ENCODE assay signal across 8 cellular contexts in genomic region chr17:37650419-37651003, GRCh38. TPM values are rescaled to one million over a fixed set of nuclear protein-coding genes. Genes with fewer than 3 reads are reported as not detected.
DNase-seq lines count a peak whose midpoint lies in the region; ATAC-seq, FAIRE-seq and TF ChIP-seq lines count a peak whose summit lies in the region.

No MANE protein-coding gene starts in this region.

- H2AFZ ChIP-seq in GM12878 (ENCODE audit: control insufficient read depth, low read depth, low read length): no peak overlapping the region

- no peak for FAIRE-seq in GM12878 (lab: Jason Lieb, UNC)

- POLR2A ChIA-PET in GM12878 (lab: Charles Lee): interaction anchor here (0.6 to 0.7 kb wide), 3 partner anchors 12 to 141 kb away, joined by 3 to 7 read pairs (median 4); no protein-coding TSS in a partner anchor

- in situ Hi-C loops in GM12878 (cut with MboI): no loop called here

- RAD21 ChIA-PET in GM12878 (lab: Charles Lee; ENCODE audit: unreplicated experiment): interaction anchor here (0.6 to 1.8 kb wide), 9 partner anchors 100 to 680 kb away, joined by 3 to 14 read pairs (median 4); no protein-coding TSS in a partner anchor

- no peak overlapping the region for H3K4me3 ChIP-seq in GM12878
- no peak overlapping the region for H3K4me3 ChIP-seq in right lobe of liver
- no peak overlapping the region for H3K4me3 ChIP-seq in esophagus squamous epithelium

- H3K27ac ChIP-seq in GM12878 (ENCODE audit: control insufficient read depth, insufficient read depth) (no peak overlapping the region), right lobe of liver (no peak overlapping the region), esophagus squamous epithelium (no peak overlapping the region)

- H3K79me2 ChIP-seq in GM12878 (ENCODE audit: control insufficient read depth, insufficient read depth, low read length): no peaks in the 10 kb centered on the region

- ATAC-seq in GM12878: peak; percentile 52
- ATAC-seq in right lobe of liver: peak; percentile 89 to 92 (median 92)

- SMC1A ChIA-PET in GM12878 (lab: Charles Lee; ENCODE audit: uncharacterized antibody, unreplicated experiment): interaction anchor here (0.6 to 3.3 kb wide), 13 partner anchors 9 to 970 kb away, joined by 3 to 28 read pairs (median 3); no protein-coding TSS in a partner anchor

- H3K4me1 ChIP-seq in GM12878 (ENCODE audit: control insufficient read depth, insufficient read depth, low read length) (no peaks in the 10 kb centered on the region), right lobe of liver (no peaks in the 10 kb centered on the region), esophagus squamous epithelium (peaks cover 0 to 11% (median 0%) of the 10 kb centered on the region in 3 donors)

- DNase-seq in ELF-1 (ENCODE audit: low read depth, low spot score) (peak; percentile 33), M059J (ENCODE audit: low read depth) (peak; percentile 60), GM12878 (ENCODE audit: low read depth, low spot score) (no peak), right lobe of liver (peak in 1 of 3 donors; percentile 52), occipital lobe (lab: John Stamatoyannopoulos, UW) (no peak), esophagus squamous epithelium (lab: John Stamatoyannopoulos, UW) (no peak), NOMO-1 treated with dmso at 0.1 percent for 144 hours (lab: John Stamatoyannopoulos, UW; ENCODE audit: unreplicated experiment) (no peak)
- DNase-seq in activated naive CD4-positive, alpha-beta T cell treated with anti-CD3 and anti-CD28 coated beads, Interleukin-2, amount 50 U/mL, for 16 hours: no peak

- no peaks in the 10 kb centered on the region for H4K20me1 ChIP-seq in GM12878 (ENCODE audit: control insufficient read depth, insufficient read depth)

- TF ChIP-seq EP300 in GM12878 (IDR thresholded peaks at IDR 0.05; ENCODE audit: borderline replicate concordance in 1 of 2, control insufficient read depth in 1 of 2, low read depth in 2 of 2, low read length in 2 of 2): no peak

- TF ChIP-seq POLR2A in GM12878 (IDR thresholded peaks at IDR 0.05; ENCODE audit: low read depth, low read length): no peak
- TF ChIP-seq POLR2A in right lobe of liver (IDR thresholded peaks at IDR 0.05): no peak
- TF ChIP-seq POLR2A in esophagus squamous epithelium (IDR thresholded peaks at IDR 0.05): no peak

- no peaks in the 10 kb centered on the region for H3K9me3 ChIP-seq in GM12878 (replicated peaks; ENCODE audit: control insufficient read depth, insufficient read depth, low read length)
- no peaks in the 10 kb centered on the region for H3K9me3 ChIP-seq in right lobe of liver
- no peaks in the 10 kb centered on the region for H3K9me3 ChIP-seq in esophagus squamous epithelium

- WGBS in GM12878 (ENCODE audit: insufficient coverage, insufficient replicate concordance, low lambda C conversion rate, missing lambda C conversion rate): 46% methylated on average over 6 of the region's 6 CpGs
- WGBS in right lobe of liver (ENCODE audit: insufficient coverage, low coverage, low lambda C conversion rate, missing lambda C conversion rate): 15% methylated on average over 6 of the region's 6 CpGs
- 49 to 56% methylated on average over 6 of the region's 6 CpGs for WGBS in esophagus squamous epithelium, 2 donors

- TF ChIP-seq CTCF in GM12878 (IDR thresholded peaks at IDR 0.05 in 2 of 3, conservative IDR thresholded peaks at IDR 0.05 in 1 of 3; ENCODE audit: control insufficient read depth in 2 of 3, extremely low read depth in 1 of 3, insufficient read depth in 1 of 3, low read depth in 3 of 3, low read length in 3 of 3): peak; percentile 27 to 47 (median 32); a peak in 5 of 6 replicates
- TF ChIP-seq CTCF in right lobe of liver (IDR thresholded peaks at IDR 0.05): peak; percentile 46 to 62 (median 53)
- TF ChIP-seq CTCF in esophagus squamous epithelium (IDR thresholded peaks at IDR 0.05): peak in 1 of 6 experiments; percentile 7

- H3K36me3 ChIP-seq in GM12878 (ENCODE audit: control insufficient read depth in 2 of 2, insufficient read depth in 2 of 2, low read length in 1 of 2) (no peaks in the 10 kb centered on the region), right lobe of liver (no peaks in the 10 kb centered on the region), esophagus squamous epithelium (no peaks in the 10 kb centered on the region)

- H3K27me3 ChIP-seq in GM12878 (replicated peaks in 1 of 2; ENCODE audit: control insufficient read depth in 2 of 2, insufficient read depth in 2 of 2, low read length in 1 of 2) (no peaks in the 10 kb centered on the region), right lobe of liver (no peaks in the 10 kb centered on the region), esophagus squamous epithelium (peaks cover 0 to 85% (median 0%) of the 10 kb centered on the region in 4 donors)

- intact Hi-C loops in GM12878 (cut with micrococcal nuclease; ENCODE audit: unreplicated experiment): loop anchor here (5.0 kb wide), 1 partner anchor 142 kb away; no protein-coding TSS in a partner anchor
- intact Hi-C loops in right lobe of liver (cut with DNase I): loop anchor here in 1 of 2 donors (10.0 kb wide), 1 partner anchor 124 kb away; no protein-coding TSS in a partner anchor
- intact Hi-C loops in esophagus squamous epithelium (cut with DNase I): no loop called here

- no peak overlapping the region for H3K4me2 ChIP-seq in GM12878 (ENCODE audit: control insufficient read depth, insufficient read depth)

- TF ChIP-seq RAD21 in GM12878 (IDR thresholded peaks at IDR 0.05; ENCODE audit: insufficient read depth, low read depth, low read length): peak; percentile 47

- CTCF ChIA-PET in GM12878 (lab: Yijun Ruan, JAX): interaction anchor here (0.6 to 3.8 kb wide), 23 partner anchors 9 to 578 kb away, joined by 3 to 49 read pairs (median 4); no protein-coding TSS in a partner anchor

- no peak overlapping the region for H3K9ac ChIP-seq in GM12878 (ENCODE audit: control insufficient read depth, insufficient read depth, low read length)

- no TSS peak for BruUV-seq in GM12878 (replicated peaks; lab: Mats Ljungman, UMichigan)

TF ChIP-seq in GM12878, 131 proteins besides CTCF, POLR2A, EP300 and RAD21 (continues in another document):
- TF ChIP-seq PBX3 (IDR thresholded peaks at IDR 0.05; ENCODE audit: insufficient replicate concordance, low read depth, low read length): no peak
- TF ChIP-seq ZNF217 (IDR thresholded peaks at IDR 0.05): no peak

RNA-seq across cellular contexts. Expression of gene DDX52, which starts 7.3 kb away (rescaled TPM):
- total RNA-seq in M059J (2014; rRNA removed; shearing (Covaris generic)): 16.6 and 31.7 TPM in 2 replicates
- 64.1 and 64.7 TPM in 2 replicates for total RNA-seq in GM12878 (2013; cell fraction: nucleolus; rRNA removed)
- total RNA-seq in GM12878 (2014; rRNA removed) (24.8 and 30.5 TPM in 2 replicates), GM12878 (2014; rRNA removed; fragmentation: Illumina TruSeq; extraction: Trizol) (29.2 and 29.9 TPM in 2 replicates), GM12878 (2021) (23.5 and 27.8 TPM in 2 replicates), right lobe of liver (10 to 100 TPM; 11.8 to 14.4 (median 13.1) TPM), occipital lobe (37.9 TPM), esophagus squamous epithelium (10 to 100 TPM; 13.3 to 27.7 (median 21.6) TPM)
- 5.5 TPM for polyA plus RNA-seq in GM12878 (2011; ENCODE audit: low read depth)
- polyA plus RNA-seq in GM12878 (2011; rRNA removed) (15.1 and 20.4 TPM in 2 replicates), GM12878 (2014; fragmentation: Illumina TruSeq; extraction: Trizol) (31.6 and 39.0 TPM in 2 replicates), GM12878 (2014; fragmentation: Nextera tagmentation; extraction: Ambion mirVana) (10 to 100 TPM; 18.7 to 18.8 TPM), GM12878 (2014; rRNA removed) (12.9 and 14.8 TPM in 2 replicates), GM12878 (2016; fragmentation: Nextera tagmentation; extraction: Ambion mirVana) (10 to 100 TPM; 47.8 to 49.7 TPM)
- 11.1 and 11.5 TPM in 2 replicates for polyA plus RNA-seq in GM12878 (2011; cell fraction: cytosol; rRNA removed)
- 26.6 and 31.9 TPM in 2 replicates for polyA plus RNA-seq in GM12878 (2011; cell fraction: nucleus; rRNA removed)
- polyA plus RNA-seq in GM12878 (2012): 8.1 and 11.1 TPM in 2 replicates
- 15.9 and 17.1 TPM in 2 replicates for polyA minus RNA-seq in GM12878 (2011; rRNA and poly(A)+ RNA removed)
- polyA minus RNA-seq in GM12878 (2011; cell fraction: cytosol; rRNA and poly(A)+ RNA removed): 5.9 and 10.7 TPM in 2 replicates
- polyA minus RNA-seq in GM12878 (2011; cell fraction: nucleus; rRNA and poly(A)+ RNA removed): 15.1 and 25.4 TPM in 2 replicates

RNA-seq across cellular contexts. Expression of gene SYNRG, which starts 41.3 kb away (rescaled TPM):
- total RNA-seq in M059J (2014; rRNA removed; shearing (Covaris generic)): 5.9 and 10.5 TPM in 2 replicates
- 103 and 104 TPM in 2 replicates for total RNA-seq in GM12878 (2013; cell fraction: nucleolus; rRNA removed)
- 14.4 and 15.4 TPM in 2 replicates for total RNA-seq in GM12878 (2014; rRNA removed)
- 25.2 and 25.8 TPM in 2 replicates for total RNA-seq in GM12878 (2014; rRNA removed; fragmentation: Illumina TruSeq; extraction: Trizol)
- total RNA-seq in GM12878 (2021): 32.5 and 40.4 TPM in 2 replicates
- polyA plus RNA-seq in GM12878 (2011; ENCODE audit: low read depth): 15.5 TPM
- 23.6 and 28.2 TPM in 2 replicates for polyA plus RNA-seq in GM12878 (2011; rRNA removed)
- polyA plus RNA-seq in GM12878 (2011; cell fraction: cytosol; rRNA removed): 20.1 and 22.4 TPM in 2 replicates
- polyA plus RNA-seq in GM12878 (2011; cell fraction: nucleus; rRNA removed): 34.9 and 35.8 TPM in 2 replicates
- polyA plus RNA-seq in GM12878 (2012): 17.1 and 21.9 TPM in 2 replicates
- 27.2 and 29.7 TPM in 2 replicates for polyA plus RNA-seq in GM12878 (2014; fragmentation: Illumina TruSeq; extraction: Trizol)
- 1 to 10 TPM; 5.2 to 5.8 TPM for polyA plus RNA-seq in GM12878 (2014; fragmentation: Nextera tagmentation; extraction: Ambion mirVana)
- 19.3 and 21.8 TPM in 2 replicates for polyA plus RNA-seq in GM12878 (2014; rRNA removed)
- 10 to 100 TPM; 30.7 to 36.7 TPM for polyA plus RNA-seq in GM12878 (2016; fragmentation: Nextera tagmentation; extraction: Ambion mirVana)
- 50.2 and 52.1 TPM in 2 replicates for polyA minus RNA-seq in GM12878 (2011; rRNA and poly(A)+ RNA removed)
- polyA minus RNA-seq in GM12878 (2011; cell fraction: cytosol; rRNA and poly(A)+ RNA removed): 13.5 and 24.8 TPM in 2 replicates
- 26.7 and 43.8 TPM in 2 replicates for polyA minus RNA-seq in GM12878 (2011; cell fraction: nucleus; rRNA and poly(A)+ RNA removed)
- 10 to 100 TPM in 5 of 6 experiments, 1 to 10 TPM in 1; 9.0 to 16.2 (median 15.0) TPM for total RNA-seq in right lobe of liver
- total RNA-seq in occipital lobe: 24.5 TPM
- 10 to 100 TPM; 16.5 to 24.2 (median 21.3) TPM for total RNA-seq in esophagus squamous epithelium

Comparison
In these comparisons a context has a peak if more than half of its experiments do, and no peak if none do; other contexts are left out.
1. DNase-seq: peak in ELF-1 (single experiment) and M059J (single experiment); none in GM12878 (single experiment), occipital lobe (single experiment), esophagus squamous epithelium (single experiment), NOMO-1 treated with dmso at 0.1 percent for 144 hours (single experiment) and activated naive CD4-positive, alpha-beta T cell treated with anti-CD3 and anti-CD28 coated beads, Interleukin-2, amount 50 U/mL, for 16 hours (single experiment).